Comparison of ENCODE assay signal across 24 cellular contexts in genomic region chrX:129679856-129680255, GRCh38. TPM values are rescaled to one million over a fixed set of nuclear protein-coding genes. Genes with fewer than 3 reads are reported as not detected.
DNase-seq lines count a peak whose midpoint lies in the region; ATAC-seq and TF ChIP-seq lines count a peak whose summit lies in the region.
"Had no signal": no experiment of that assay in that cellular context is flagged by ENCODE, and none has a peak within 500 bp of the region (broad histone marks: within the 10 kb centered on the region; RNA-seq: fewer than 3 reads in every experiment).

No MANE protein-coding gene starts in this region.

- H3F3A ChIP-seq in PC-3 (ENCODE audit: low read length, unreplicated experiment) = no peaks in the 10 kb centered on the region

- no peak overlapping the region for H3K4me2 ChIP-seq in PC-3 (ENCODE audit: low read length)

- no TSS peak for BruUV-seq in PC-3 (replicated peaks; lab: Mats Ljungman, UMichigan)

- intact Hi-C loops in PC-3 (cut with micrococcal nuclease) = no loop called here

- peaks cover 7% of the 10 kb centered on the region for H3K9me3 Mint-ChIP-seq in progenitor cell of endocrine pancreas (ENCODE audit: low read depth)
- H3K9me3 Mint-ChIP-seq: activated naive CD4-positive, alpha-beta T cell treated with anti-CD3 and anti-CD28 coated beads for 36 hours had no signal

- CTCF ChIA-PET in PC-3 (lab: Charles Lee) = interaction anchor here (0.5 kb wide), 1 partner anchor 44 kb away, joined by 6 read pairs; no protein-coding TSS in a partner anchor

- TF ChIP-seq CTCF in PC-3 (conservative IDR thresholded peaks at IDR 0.05; ENCODE audit: low read depth, low read length) = no peak
- TF ChIP-seq CTCF in progenitor cell of endocrine pancreas (IDR thresholded peaks at IDR 0.05; ENCODE audit: unreplicated experiment) = no peak

- no peaks in the 10 kb centered on the region for H4K20me1 ChIP-seq in PC-3 (ENCODE audit: low read length)

- no peaks in the 10 kb centered on the region for H3K4me1 Mint-ChIP-seq in progenitor cell of endocrine pancreas (ENCODE audit: low read depth)

- POLR2A ChIA-PET in PC-3 (lab: Charles Lee; ENCODE audit: unreplicated experiment) = no interaction called here

- no peaks in the 10 kb centered on the region for H3K9me2 ChIP-seq in PC-3 (replicated peaks; ENCODE audit: low read length)

- no peaks in the 10 kb centered on the region for H3K27me3 ChIP-seq in PC-3 (ENCODE audit: low read length)
- H3K27me3 ChIP-seq: body of pancreas had no signal

- ATAC-seq in PC-3 (0 out of 2 replicates have a peak, but pooled peaks have one; percentile 8), GM18505 (IDR thresholded peaks at IDR 0.05; ENCODE audit: unreplicated experiment) (no peak)
- ATAC-seq: body of pancreas, mucosa of descending colon had no signal

- H3K27ac Mint-ChIP-seq in progenitor cell of endocrine pancreas = no peak overlapping the region
- H3K27ac Mint-ChIP-seq: activated naive CD4-positive, alpha-beta T cell treated with anti-CD3 and anti-CD28 coated beads for 36 hours; H9 had no signal

- no peak overlapping the region for H2AFZ ChIP-seq in PC-3 (ENCODE audit: low read length)

- no peak overlapping the region for H3K9ac ChIP-seq in PC-3 (ENCODE audit: low read length)

- TF ChIP-seq POLR2A in GM18505 (IDR thresholded peaks at IDR 0.05; ENCODE audit: borderline replicate concordance, extremely low read depth, insufficient read depth, insufficient read length) = no peak

- no peak overlapping the region for H3K27ac ChIP-seq in PC-3 (ENCODE audit: low read length)
- H3K27ac ChIP-seq: body of pancreas, C4-2B had no signal

- H3K9me3 ChIP-seq in PC-3 (ENCODE audit: low read length) = no peaks in the 10 kb centered on the region
- H3K9me3 ChIP-seq: body of pancreas, mucosa of descending colon, thoracic aorta had no signal

- no peaks in the 10 kb centered on the region for H3K79me2 ChIP-seq in PC-3 (ENCODE audit: low read length)

- no peak overlapping the region for H3K4me3 Mint-ChIP-seq in progenitor cell of endocrine pancreas (ENCODE audit: low read depth)
- H3K4me3 Mint-ChIP-seq: activated naive CD4-positive, alpha-beta T cell treated with anti-CD3 and anti-CD28 coated beads for 36 hours; H9 had no signal

- H3K4me3 ChIP-seq in PC-3 (ENCODE audit: low read length) = no peak overlapping the region
- H3K4me3 ChIP-seq: body of pancreas, mucosa of descending colon, thoracic aorta had no signal

- DNase-seq in DMS 273 (lab: John Stamatoyannopoulos, UW; ENCODE audit: unreplicated experiment) (peak; percentile 18), DMS 273 treated with DMSO at 0.1 percent for 48 hours (lab: John Stamatoyannopoulos, UW) (no peak), M059J (ENCODE audit: low read depth) (peak; percentile 40), PC-3 (peak; percentile 66), islet precursor cell (peak; percentile 12), progenitor cell of endocrine pancreas (ENCODE audit: low spot score, unreplicated experiment) (no peak), HuH-7.5 (ENCODE audit: low spot score) (no peak)
- DNase-seq: activated CD4-positive, CD25-positive, alpha-beta regulatory T cell treated with anti-CD3 and anti-CD28 coated beads, Interleukin-2, amount 50 U/mL, for 72 hours; activated CD8-positive, alpha-beta memory T cell treated with anti-CD3 and anti-CD28 coated beads, Interleukin-2, amount 50 U/mL, for 4 hours; activated naive CD4-positive, alpha-beta T cell treated with anti-CD3 and anti-CD28 coated beads for 36 hours; body of pancreas; dermis blood vessel endothelial cell; H9; hippocampal formation; mucosa of descending colon; RPMI8226; stimulated activated CD4-positive, alpha-beta T cell treated with anti-CD3 and anti-CD28 coated beads, Interleukin-4, amount 100 ng/mL, for 1 hour; stimulated activated CD8-positive, alpha-beta memory T cell treated with anti-CD3 and anti-CD28 coated beads, Interleukin-4, amount 100 ng/mL, for 48 hours; T-helper 2 cell had no signal

- H3K4me1 ChIP-seq in PC-3 (ENCODE audit: insufficient read depth, low read length) = peaks cover 30% of the 10 kb centered on the region

- no peaks in the 10 kb centered on the region for H3K36me3 ChIP-seq in PC-3 (ENCODE audit: low read depth, low read length)
- H3K36me3 ChIP-seq: thoracic aorta had no signal

- H3K36me3 Mint-ChIP-seq in progenitor cell of endocrine pancreas (ENCODE audit: insufficient read depth) = no peaks in the 10 kb centered on the region

- peaks cover 13% of the 10 kb centered on the region for H3K27me3 Mint-ChIP-seq in progenitor cell of endocrine pancreas

RNA-seq across cellular contexts. Expression of gene APLN, which starts 25.1 kb away (rescaled TPM):
- total RNA-seq in M059J (2014; rRNA removed; shearing (Covaris generic)) = 1.9 and 2.1 TPM in 2 replicates
- total RNA-seq in PC-3 (2014; rRNA removed) (8.5 and 11.6 TPM in 2 replicates), progenitor cell of endocrine pancreas (0.14 and 0.38 TPM in 2 replicates)
- total RNA-seq: body of pancreas had no signal

RNA-seq across cellular contexts. Expression of gene XPNPEP2, which starts 58.9 kb away (rescaled TPM):
- total RNA-seq in M059J (2014; rRNA removed; shearing (Covaris generic)) = not detected in 2 replicates
- total RNA-seq in PC-3 (2014; rRNA removed) (not detected in 2 replicates), progenitor cell of endocrine pancreas (0.11 TPM in 1 of 2 replicates, not detected in the other)
- total RNA-seq: A172, dermis blood vessel endothelial cell, osteoblast had no signal

Comparison
In these comparisons a context has a peak if more than half of its experiments do, and no peak if none do; other contexts are left out.
1. DNase-seq: peak in DMS 273 (single experiment), M059J (single experiment), PC-3 (single experiment) and islet precursor cell (single experiment); none in DMS 273 treated with DMSO at 0.1 percent for 48 hours (single experiment), progenitor cell of endocrine pancreas (single experiment) and HuH-7.5 (single experiment).